In the genomic region with DNA sequence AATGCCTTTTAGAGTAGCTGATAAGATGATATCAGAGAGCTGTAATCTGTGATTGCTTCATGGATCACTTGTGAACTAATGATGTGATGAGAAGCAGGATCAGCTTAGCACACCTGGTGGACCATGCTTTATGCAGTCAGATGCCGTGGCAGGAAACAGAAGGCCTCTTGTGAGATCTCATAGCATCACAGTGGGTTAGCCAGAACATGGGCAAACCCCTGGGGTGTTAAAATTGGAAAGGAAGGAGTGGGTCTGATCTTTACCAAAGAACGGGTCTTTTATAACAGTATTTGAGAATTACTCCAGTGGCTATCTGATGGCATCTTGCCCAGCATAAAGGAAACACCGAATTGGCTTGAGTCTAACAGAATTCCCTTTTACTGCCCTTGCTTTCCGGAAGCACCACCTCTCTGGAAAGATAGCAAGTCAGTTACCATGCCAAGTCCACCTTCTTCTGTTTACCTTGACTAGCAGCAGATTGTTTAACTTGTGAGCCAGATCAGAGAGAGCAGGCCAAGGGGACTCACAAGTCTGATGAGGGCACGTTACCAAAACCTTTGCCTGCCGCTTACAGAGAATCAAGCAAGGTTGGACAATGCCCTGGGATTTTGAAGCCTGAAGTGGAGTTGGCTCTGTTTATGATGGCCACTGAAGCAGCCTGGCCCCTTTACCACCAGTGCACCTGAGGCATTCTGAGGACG, we compare ENCODE assay signal across 1 cellular context.
TF ChIP-seq lines count a peak whose summit lies in the region.

No MANE protein-coding gene starts in this region.

TF ChIP-seq in HepG2, 621 proteins besides CTCF, POLR2A, EP300 and RAD21 (continued from another document and continues in another):
- TF ChIP-seq ZNF446 (CRISPR knock-in tag; IDR thresholded peaks at IDR 0.05) (no peak), SIX4 (CRISPR knock-in tag; IDR thresholded peaks at IDR 0.05) (no peak), ZNF562 (CRISPR knock-in tag; IDR thresholded peaks at IDR 0.05; ENCODE audit: borderline replicate concordance) (no peak), CHD4 (IDR thresholded peaks at IDR 0.05; ENCODE audit: borderline replicate concordance, low read length) (no peak), DNMT1 (CRISPR knock-in tag; IDR thresholded peaks at IDR 0.05) (no peak), ZNF263 (CRISPR knock-in tag; IDR thresholded peaks at IDR 0.05) (peak; percentile 31; the same call in 1 of the 2 replicates), MAZ (IDR thresholded peaks at IDR 0.05; ENCODE audit: borderline replicate concordance, low read depth, low read length) (no peak), MAZ (CRISPR knock-in tag; IDR thresholded peaks at IDR 0.05; ENCODE audit: low read depth) (no peak), HOXD1 (CRISPR knock-in tag; IDR thresholded peaks at IDR 0.05) (no peak), ZNF772 (CRISPR knock-in tag; IDR thresholded peaks at IDR 0.05) (peak; percentile 54), RBM39 (IDR thresholded peaks at IDR 0.05; ENCODE audit: low read depth, low read length, poor library complexity, severe bottlenecking) (no peak), HES4 (CRISPR knock-in tag; IDR thresholded peaks at IDR 0.05; ENCODE audit: borderline replicate concordance) (no peak), FOXK2 (IDR thresholded peaks at IDR 0.05) (no peak), ZMAT3 (CRISPR knock-in tag; conservative IDR thresholded peaks at IDR 0.05) (no peak), ETS1 (CRISPR knock-in tag; IDR thresholded peaks at IDR 0.05) (no peak), ZNF891 (CRISPR knock-in tag; IDR thresholded peaks at IDR 0.05) (no peak), REL (CRISPR knock-in tag; conservative IDR thresholded peaks at IDR 0.05) (no peak), FOXP1 (IDR thresholded peaks at IDR 0.05) (no peak), FOXP1 (CRISPR knock-in tag; IDR thresholded peaks at IDR 0.05) (peak; percentile 64), KLF15 (CRISPR knock-in tag; IDR thresholded peaks at IDR 0.05; ENCODE audit: borderline replicate concordance) (no peak), SSRP1 (CRISPR knock-in tag; IDR thresholded peaks at IDR 0.05) (peak; percentile 49; the same call in 1 of the 2 replicates), GATAD1 (CRISPR knock-in tag; IDR thresholded peaks at IDR 0.05) (0 out of 2 replicates have a peak, but pooled peaks have one; percentile 27), ZNF567 (CRISPR knock-in tag; IDR thresholded peaks at IDR 0.05; ENCODE audit: borderline replicate concordance) (no peak), ZNF318 (CRISPR knock-in tag; IDR thresholded peaks at IDR 0.05) (no peak), THRA (CRISPR knock-in tag; IDR thresholded peaks at IDR 0.05; ENCODE audit: borderline replicate concordance) (peak; percentile 26; the same call in 1 of the 2 replicates), RBFOX2 (IDR thresholded peaks at IDR 0.05; ENCODE audit: low read depth, low read length) (no peak), ZBTB20 (CRISPR knock-in tag; IDR thresholded peaks at IDR 0.05; ENCODE audit: borderline replicate concordance, low read depth) (no peak), SP5 (CRISPR knock-in tag; IDR thresholded peaks at IDR 0.05; ENCODE audit: borderline replicate concordance, low read depth) (no peak), ZNF292 (CRISPR knock-in tag; IDR thresholded peaks at IDR 0.05; ENCODE audit: borderline replicate concordance, low read depth) (peak; percentile 67; the same call in 1 of the 2 replicates), MED1 (CRISPR knock-in tag; IDR thresholded peaks at IDR 0.05) (peak; percentile 55; the same call in 1 of the 2 replicates), HOXA3 (CRISPR knock-in tag; IDR thresholded peaks at IDR 0.05) (peak; percentile 76), ZFP82 (CRISPR knock-in tag; IDR thresholded peaks at IDR 0.05; ENCODE audit: borderline replicate concordance) (no peak), ZNF232 (CRISPR knock-in tag; IDR thresholded peaks at IDR 0.05; ENCODE audit: borderline replicate concordance) (peak; percentile 30; the same call in 1 of the 2 replicates)
- TF ChIP-seq, protein P1, sequence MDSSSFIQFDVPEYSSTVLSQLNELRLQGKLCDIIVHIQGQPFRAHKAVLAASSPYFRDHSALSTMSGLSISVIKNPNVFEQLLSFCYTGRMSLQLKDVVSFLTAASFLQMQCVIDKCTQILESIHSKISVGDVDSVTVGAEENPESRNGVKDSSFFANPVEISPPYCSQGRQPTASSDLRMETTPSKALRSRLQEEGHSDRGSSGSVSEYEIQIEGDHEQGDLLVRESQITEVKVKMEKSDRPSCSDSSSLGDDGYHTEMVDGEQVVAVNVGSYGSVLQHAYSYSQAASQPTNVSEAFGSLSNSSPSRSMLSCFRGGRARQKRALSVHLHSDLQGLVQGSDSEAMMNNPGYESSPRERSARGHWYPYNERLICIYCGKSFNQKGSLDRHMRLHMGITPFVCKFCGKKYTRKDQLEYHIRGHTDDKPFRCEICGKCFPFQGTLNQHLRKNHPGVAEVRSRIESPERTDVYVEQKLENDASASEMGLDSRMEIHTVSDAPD (CRISPR knock-in tag; IDR thresholded peaks at IDR 0.05): peak; percentile 98
- TF ChIP-seq, protein P2, sequence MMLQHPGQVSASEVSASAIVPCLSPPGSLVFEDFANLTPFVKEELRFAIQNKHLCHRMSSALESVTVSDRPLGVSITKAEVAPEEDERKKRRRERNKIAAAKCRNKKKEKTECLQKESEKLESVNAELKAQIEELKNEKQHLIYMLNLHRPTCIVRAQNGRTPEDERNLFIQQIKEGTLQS (CRISPR knock-in tag; IDR thresholded peaks at IDR 0.05): no peak
- TF ChIP-seq, protein P3, sequence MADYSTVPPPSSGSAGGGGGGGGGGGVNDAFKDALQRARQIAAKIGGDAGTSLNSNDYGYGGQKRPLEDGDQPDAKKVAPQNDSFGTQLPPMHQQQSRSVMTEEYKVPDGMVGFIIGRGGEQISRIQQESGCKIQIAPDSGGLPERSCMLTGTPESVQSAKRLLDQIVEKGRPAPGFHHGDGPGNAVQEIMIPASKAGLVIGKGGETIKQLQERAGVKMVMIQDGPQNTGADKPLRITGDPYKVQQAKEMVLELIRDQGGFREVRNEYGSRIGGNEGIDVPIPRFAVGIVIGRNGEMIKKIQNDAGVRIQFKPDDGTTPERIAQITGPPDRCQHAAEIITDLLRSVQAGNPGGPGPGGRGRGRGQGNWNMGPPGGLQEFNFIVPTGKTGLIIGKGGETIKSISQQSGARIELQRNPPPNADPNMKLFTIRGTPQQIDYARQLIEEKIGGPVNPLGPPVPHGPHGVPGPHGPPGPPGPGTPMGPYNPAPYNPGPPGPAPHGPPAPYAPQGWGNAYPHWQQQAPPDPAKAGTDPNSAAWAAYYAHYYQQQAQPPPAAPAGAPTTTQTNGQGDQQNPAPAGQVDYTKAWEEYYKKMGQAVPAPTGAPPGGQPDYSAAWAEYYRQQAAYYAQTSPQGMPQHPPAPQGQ (CRISPR knock-in tag; IDR thresholded peaks at IDR 0.05; ENCODE audit: borderline replicate concordance): no peak
